Comparison of ENCODE assay signal across 8 cellular contexts in the genomic region with DNA sequence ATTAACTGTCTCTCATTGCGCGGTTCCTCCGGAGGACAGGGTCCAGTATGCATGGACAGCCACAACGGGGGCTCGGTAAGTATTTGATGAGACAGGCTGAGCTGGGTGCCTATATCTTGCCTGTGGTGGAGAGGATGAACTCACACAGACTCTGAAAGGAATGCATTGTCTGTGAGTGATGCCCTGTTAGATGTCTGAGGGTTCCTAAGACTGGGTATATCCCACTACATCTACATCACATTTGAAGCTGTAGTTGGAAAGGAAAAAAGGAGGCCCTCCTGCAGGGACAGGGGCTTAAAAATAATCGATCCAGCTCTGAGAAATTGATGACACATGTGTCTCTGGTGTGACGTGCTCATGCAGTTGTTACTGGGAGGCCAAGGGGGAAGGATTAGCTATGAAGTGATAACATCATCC. TPM values are rescaled to one million over a fixed set of nuclear protein-coding genes. Genes with fewer than 3 reads are reported as not detected.
DNase-seq lines count a peak whose midpoint lies in the region; ATAC-seq and TF ChIP-seq lines count a peak whose summit lies in the region.

No MANE protein-coding gene starts in this region.

- no peak overlapping the region for H2AFZ ChIP-seq in osteoblast (ENCODE audit: low read length)

- H3K4me2 ChIP-seq in osteoblast (ENCODE audit: insufficient read depth, low read length), result peak overlapping the region; percentile 86

- no peaks in the 10 kb centered on the region for H3K9me3 ChIP-seq in CD8-positive, alpha-beta memory T cell (ENCODE audit: low read length)
- H3K9me3 ChIP-seq in osteoblast (ENCODE audit: low read depth, low read length) (no peaks in the 10 kb centered on the region), uterus (no peaks in the 10 kb centered on the region)

- H3K79me2 ChIP-seq in osteoblast (ENCODE audit: insufficient read depth, low read length), result peaks cover 49% of the 10 kb centered on the region

- H3K36me3 Mint-ChIP-seq in CD8-positive, alpha-beta memory T cell, result peaks cover 0 to 7% (median 2%) of the 10 kb centered on the region in 3 donors

- H3K4me3 Mint-ChIP-seq in CD8-positive, alpha-beta memory T cell, result peak overlapping the region; percentile 82 to 95 (median 91)

- peaks cover 57 to 68% (median 63%) of the 10 kb centered on the region in 3 donors for H3K4me1 Mint-ChIP-seq in CD8-positive, alpha-beta memory T cell

- peak overlapping the region in 7 of 8 donors; percentile 61 to 90 (median 88) for H3K27ac Mint-ChIP-seq in CD8-positive, alpha-beta memory T cell

- H3K4me1 ChIP-seq in CD8-positive, alpha-beta memory T cell (ENCODE audit: insufficient read depth, low read length), result peaks cover 64% of the 10 kb centered on the region
- peaks cover 30% of the 10 kb centered on the region for H3K4me1 ChIP-seq in osteoblast (ENCODE audit: insufficient read depth, low read length)
- H3K4me1 ChIP-seq in uterus, result peaks cover 0 to 4% of the 10 kb centered on the region in 2 donors

- CTCF ChIA-PET in CD8-positive, alpha-beta memory T cell (lab: Charles Lee), result interaction anchor here (0.9 to 3.5 kb wide), 5 partner anchors 10 to 61 kb away, joined by 3 to 17 read pairs (median 3); no protein-coding TSS in a partner anchor

- intact Hi-C loops in uterus (cut with DNase I; ENCODE audit: low total_unique reads), result loop anchor here (10.0 kb wide), 1 partner anchor 59 kb away; no protein-coding TSS in a partner anchor

- H3K36me3 ChIP-seq in CD8-positive, alpha-beta memory T cell (ENCODE audit: insufficient read depth, low read length), result no peaks in the 10 kb centered on the region
- no peaks in the 10 kb centered on the region for H3K36me3 ChIP-seq in brain microvascular endothelial cell (replicated peaks)
- H3K36me3 ChIP-seq in osteoblast (ENCODE audit: insufficient read depth, low read length), result no peaks in the 10 kb centered on the region
- no peaks in the 10 kb centered on the region for H3K36me3 ChIP-seq in uterus

- peaks cover 0 to 1% of the 10 kb centered on the region in 2 donors for H3K27me3 Mint-ChIP-seq in CD8-positive, alpha-beta memory T cell

- DNase-seq in CD8-positive, alpha-beta memory T cell, result no peak
- DNase-seq in NB4 (ENCODE audit: low read depth), result peak; percentile 29
- DNase-seq in brain microvascular endothelial cell, result peak; percentile 64
- peak; percentile 92 for DNase-seq in osteoblast (ENCODE audit: insufficient read length, low spot score, missing footprints)
- no peak for DNase-seq in uterus
- no peak for DNase-seq in HuH-7.5 (ENCODE audit: low spot score)
- DNase-seq in NCI-H345 (lab: John Stamatoyannopoulos, UW), result no peak

- TF ChIP-seq POLR2A in NB4 (IDR thresholded peaks at IDR 0.05; ENCODE audit: extremely low read depth, insufficient read length) (no peak), uterus (IDR thresholded peaks at IDR 0.05) (no peak)

- H4K20me1 ChIP-seq in osteoblast (ENCODE audit: insufficient read depth, low read length), result peaks cover 11% of the 10 kb centered on the region

- TF ChIP-seq CTCF in NB4 (IDR thresholded peaks at IDR 0.05; ENCODE audit: low read depth, low read length) (no peak), brain microvascular endothelial cell (IDR thresholded peaks at IDR 0.05; ENCODE audit: low read depth, low read length, missing control alignments) (no peak), osteoblast (IDR thresholded peaks at IDR 0.05; ENCODE audit: extremely low read depth, low read depth, low read length) (no peak), uterus (IDR thresholded peaks at IDR 0.05) (no peak)

- H3K4me3 ChIP-seq in CD8-positive, alpha-beta memory T cell (ENCODE audit: low read length), result peak overlapping the region; percentile 71
- H3K4me3 ChIP-seq in NB4 (ENCODE audit: low read depth, low read length) (no peak overlapping the region), brain microvascular endothelial cell (ENCODE audit: low read depth, low read length) (peak overlapping the region; percentile 24), osteoblast (ENCODE audit: insufficient read depth, low read length) (peak overlapping the region; percentile 82), uterus (no peak overlapping the region)

- H3K9me3 Mint-ChIP-seq in CD8-positive, alpha-beta memory T cell, result no peaks in the 10 kb centered on the region

- ATAC-seq in HG02981 (IDR thresholded peaks at IDR 0.05; ENCODE audit: unreplicated experiment), result no peak

- POLR2A ChIA-PET in CD8-positive, alpha-beta memory T cell (lab: Charles Lee), result interaction anchor here (0.8 kb wide), 1 partner anchor 203 kb away, joined by 3 read pairs; a partner anchor contains a TSS

- no peaks in the 10 kb centered on the region for H3K27me3 ChIP-seq in CD8-positive, alpha-beta memory T cell (ENCODE audit: insufficient read depth, low read length, poor library complexity, severe bottlenecking)
- H3K27me3 ChIP-seq in brain microvascular endothelial cell (replicated peaks) (no peaks in the 10 kb centered on the region), osteoblast (ENCODE audit: insufficient read depth, low read length) (no peaks in the 10 kb centered on the region), uterus (no peaks in the 10 kb centered on the region)

- H3K27ac ChIP-seq in CD8-positive, alpha-beta memory T cell (ENCODE audit: low read depth, low read length), result no peak overlapping the region
- H3K27ac ChIP-seq in brain microvascular endothelial cell (peak overlapping the region; percentile 62), osteoblast (ENCODE audit: low read depth, low read length) (peak overlapping the region; percentile 46), uterus (no peak overlapping the region)

- in situ Hi-C loops in brain microvascular endothelial cell (cut with HindIII; ENCODE audit: low pct_ligation_motif_present, low sequenced_read_pairs), result no loop called here

RNA-seq across cellular contexts. Expression of a gene that starts 1.9 kb away (rescaled TPM):
- 10 to 100 TPM; 28.9 to 29.5 TPM for total RNA-seq in CD8-positive, alpha-beta memory T cell
- 11.8 TPM for polyA plus RNA-seq in CD8-positive, alpha-beta memory T cell
- total RNA-seq in osteoblast, result 19.5 and 28.9 TPM in 2 replicates
- total RNA-seq in uterus, result 10 to 100 TPM; 21.8 to 69.6 (median 43.3) TPM

Comparison
In these comparisons a context has a peak if more than half of its experiments do, and no peak if none do; other contexts are left out.
1. DNase-seq: peak in NB4 (single experiment), brain microvascular endothelial cell (single experiment) and osteoblast (single experiment); none in CD8-positive, alpha-beta memory T cell (0 of 5), uterus (0 of 2), HuH-7.5 (single experiment) and NCI-H345 (single experiment).
2. H3K27ac ChIP-seq: peak in brain microvascular endothelial cell (single experiment) and osteoblast (single experiment); none in CD8-positive, alpha-beta memory T cell (single experiment) and uterus (0 of 2).
3. H3K4me3 ChIP-seq: peak in CD8-positive, alpha-beta memory T cell (single experiment), brain microvascular endothelial cell (single experiment) and osteoblast (single experiment); none in NB4 (single experiment) and uterus (0 of 2).